In the genomic region with DNA sequence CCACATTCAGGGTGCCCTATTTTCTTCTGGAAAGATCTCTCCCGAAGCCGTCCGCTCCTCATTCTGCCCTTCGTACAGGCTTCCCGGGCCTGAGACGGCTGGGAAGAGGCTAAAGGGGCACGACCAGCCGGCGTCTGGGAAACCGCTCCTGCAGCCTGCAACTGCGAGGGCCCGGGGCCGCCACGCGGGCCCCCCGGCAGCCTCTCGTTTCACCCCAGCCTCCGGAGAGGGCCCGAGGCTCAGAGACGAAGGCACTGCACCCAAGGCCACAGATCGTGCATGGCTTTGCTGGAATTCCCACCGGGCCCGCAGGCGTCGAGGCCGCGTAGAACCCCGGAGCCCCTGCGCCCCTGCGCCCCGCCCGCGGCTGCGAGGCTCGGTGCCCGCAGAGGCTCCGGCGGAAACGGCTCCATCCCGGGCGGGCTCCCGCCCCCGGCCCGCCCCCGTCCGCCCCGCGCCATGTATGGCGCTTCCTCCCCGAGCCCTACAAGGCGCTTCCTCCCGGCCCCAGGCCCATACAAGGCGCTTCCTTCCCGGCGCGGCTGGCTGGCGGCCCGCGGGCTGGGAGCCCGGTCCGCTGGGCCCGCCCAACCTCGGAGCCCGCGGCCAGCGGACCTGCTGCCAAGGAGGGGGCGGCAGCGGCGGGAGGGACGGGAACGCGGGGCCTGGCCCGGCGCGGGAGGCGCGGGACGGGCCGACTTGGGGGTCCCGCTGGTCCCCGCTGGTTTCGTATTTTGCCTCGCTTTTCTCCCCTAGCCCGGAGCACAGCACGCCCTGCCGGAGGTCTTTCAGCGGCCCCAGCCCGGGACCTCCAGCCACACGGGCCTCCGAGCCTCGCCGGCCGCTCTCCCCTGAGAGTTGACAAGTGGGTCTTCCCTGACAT, we compare ENCODE assay signal across 1 cellular context.
A peak's percentile ranks its signal among the peaks of the same experiment; 100 is the strongest.
TF ChIP-seq lines count a peak whose summit lies in the region.

No MANE protein-coding gene starts in this region.

TF ChIP-seq in HepG2, 621 proteins besides CTCF, POLR2A, EP300 and RAD21 (continued from another document and continues in another):
- TF ChIP-seq, protein P1, sequence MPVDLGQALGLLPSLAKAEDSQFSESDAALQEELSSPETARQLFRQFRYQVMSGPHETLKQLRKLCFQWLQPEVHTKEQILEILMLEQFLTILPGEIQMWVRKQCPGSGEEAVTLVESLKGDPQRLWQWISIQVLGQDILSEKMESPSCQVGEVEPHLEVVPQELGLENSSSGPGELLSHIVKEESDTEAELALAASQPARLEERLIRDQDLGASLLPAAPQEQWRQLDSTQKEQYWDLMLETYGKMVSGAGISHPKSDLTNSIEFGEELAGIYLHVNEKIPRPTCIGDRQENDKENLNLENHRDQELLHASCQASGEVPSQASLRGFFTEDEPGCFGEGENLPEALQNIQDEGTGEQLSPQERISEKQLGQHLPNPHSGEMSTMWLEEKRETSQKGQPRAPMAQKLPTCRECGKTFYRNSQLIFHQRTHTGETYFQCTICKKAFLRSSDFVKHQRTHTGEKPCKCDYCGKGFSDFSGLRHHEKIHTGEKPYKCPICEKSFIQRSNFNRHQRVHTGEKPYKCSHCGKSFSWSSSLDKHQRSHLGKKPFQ (CRISPR knock-in tag; IDR thresholded peaks at IDR 0.05; ENCODE audit: insufficient replicate concordance): no peak
- no peak for TF ChIP-seq ZNF605 (CRISPR knock-in tag; IDR thresholded peaks at IDR 0.05)
- TF ChIP-seq, protein P2, sequence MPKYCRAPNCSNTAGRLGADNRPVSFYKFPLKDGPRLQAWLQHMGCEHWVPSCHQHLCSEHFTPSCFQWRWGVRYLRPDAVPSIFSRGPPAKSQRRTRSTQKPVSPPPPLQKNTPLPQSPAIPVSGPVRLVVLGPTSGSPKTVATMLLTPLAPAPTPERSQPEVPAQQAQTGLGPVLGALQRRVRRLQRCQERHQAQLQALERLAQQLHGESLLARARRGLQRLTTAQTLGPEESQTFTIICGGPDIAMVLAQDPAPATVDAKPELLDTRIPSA (CRISPR knock-in tag; IDR thresholded peaks at IDR 0.05; ENCODE audit: borderline replicate concordance): no peak
- peak; percentile 34; the same call in 1 of the 2 replicates for TF ChIP-seq ZNF263 (CRISPR knock-in tag; IDR thresholded peaks at IDR 0.05)
- no peak for TF ChIP-seq NONO (IDR thresholded peaks at IDR 0.05)
- 0 out of 2 replicates have a peak, but pooled peaks have one; percentile 51 for TF ChIP-seq NONO (CRISPR knock-in tag; conservative IDR thresholded peaks at IDR 0.05)
- TF ChIP-seq, protein P3, sequence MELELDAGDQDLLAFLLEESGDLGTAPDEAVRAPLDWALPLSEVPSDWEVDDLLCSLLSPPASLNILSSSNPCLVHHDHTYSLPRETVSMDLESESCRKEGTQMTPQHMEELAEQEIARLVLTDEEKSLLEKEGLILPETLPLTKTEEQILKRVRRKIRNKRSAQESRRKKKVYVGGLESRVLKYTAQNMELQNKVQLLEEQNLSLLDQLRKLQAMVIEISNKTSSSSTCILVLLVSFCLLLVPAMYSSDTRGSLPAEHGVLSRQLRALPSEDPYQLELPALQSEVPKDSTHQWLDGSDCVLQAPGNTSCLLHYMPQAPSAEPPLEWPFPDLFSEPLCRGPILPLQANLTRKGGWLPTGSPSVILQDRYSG (CRISPR knock-in tag; IDR thresholded peaks at IDR 0.05): no peak; the same call in 1 of the 2 replicates
- TF ChIP-seq PAXIP1 (CRISPR knock-in tag; conservative IDR thresholded peaks at IDR 0.05): no peak
- TF ChIP-seq ZNF30 (CRISPR knock-in tag; IDR thresholded peaks at IDR 0.05): 0 out of 2 replicates have a peak, but pooled peaks have one; percentile 72
- no peak for TF ChIP-seq PRPF4 (IDR thresholded peaks at IDR 0.05; ENCODE audit: low read depth, low read length, poor library complexity, severe bottlenecking)
- TF ChIP-seq ZKSCAN8 (CRISPR knock-in tag; IDR thresholded peaks at IDR 0.05; ENCODE audit: borderline replicate concordance): 0 out of 2 replicates have a peak, but pooled peaks have one; percentile 14
- no peak for TF ChIP-seq SSRP1 (CRISPR knock-in tag; IDR thresholded peaks at IDR 0.05)
- TF ChIP-seq ZNF567 (CRISPR knock-in tag; IDR thresholded peaks at IDR 0.05; ENCODE audit: borderline replicate concordance): no peak
- no peak; the same call in 1 of the 2 replicates for TF ChIP-seq ZNF333 (CRISPR knock-in tag; IDR thresholded peaks at IDR 0.05; ENCODE audit: borderline replicate concordance)
- TF ChIP-seq FOXJ3 (CRISPR knock-in tag; IDR thresholded peaks at IDR 0.05; ENCODE audit: borderline replicate concordance): no peak
- no peak; the same call in 1 of the 2 replicates for TF ChIP-seq KLF6 (CRISPR knock-in tag; IDR thresholded peaks at IDR 0.05)
- no peak for TF ChIP-seq TCF7 (IDR thresholded peaks at IDR 0.05; ENCODE audit: low read depth)
- TF ChIP-seq, protein P4, sequence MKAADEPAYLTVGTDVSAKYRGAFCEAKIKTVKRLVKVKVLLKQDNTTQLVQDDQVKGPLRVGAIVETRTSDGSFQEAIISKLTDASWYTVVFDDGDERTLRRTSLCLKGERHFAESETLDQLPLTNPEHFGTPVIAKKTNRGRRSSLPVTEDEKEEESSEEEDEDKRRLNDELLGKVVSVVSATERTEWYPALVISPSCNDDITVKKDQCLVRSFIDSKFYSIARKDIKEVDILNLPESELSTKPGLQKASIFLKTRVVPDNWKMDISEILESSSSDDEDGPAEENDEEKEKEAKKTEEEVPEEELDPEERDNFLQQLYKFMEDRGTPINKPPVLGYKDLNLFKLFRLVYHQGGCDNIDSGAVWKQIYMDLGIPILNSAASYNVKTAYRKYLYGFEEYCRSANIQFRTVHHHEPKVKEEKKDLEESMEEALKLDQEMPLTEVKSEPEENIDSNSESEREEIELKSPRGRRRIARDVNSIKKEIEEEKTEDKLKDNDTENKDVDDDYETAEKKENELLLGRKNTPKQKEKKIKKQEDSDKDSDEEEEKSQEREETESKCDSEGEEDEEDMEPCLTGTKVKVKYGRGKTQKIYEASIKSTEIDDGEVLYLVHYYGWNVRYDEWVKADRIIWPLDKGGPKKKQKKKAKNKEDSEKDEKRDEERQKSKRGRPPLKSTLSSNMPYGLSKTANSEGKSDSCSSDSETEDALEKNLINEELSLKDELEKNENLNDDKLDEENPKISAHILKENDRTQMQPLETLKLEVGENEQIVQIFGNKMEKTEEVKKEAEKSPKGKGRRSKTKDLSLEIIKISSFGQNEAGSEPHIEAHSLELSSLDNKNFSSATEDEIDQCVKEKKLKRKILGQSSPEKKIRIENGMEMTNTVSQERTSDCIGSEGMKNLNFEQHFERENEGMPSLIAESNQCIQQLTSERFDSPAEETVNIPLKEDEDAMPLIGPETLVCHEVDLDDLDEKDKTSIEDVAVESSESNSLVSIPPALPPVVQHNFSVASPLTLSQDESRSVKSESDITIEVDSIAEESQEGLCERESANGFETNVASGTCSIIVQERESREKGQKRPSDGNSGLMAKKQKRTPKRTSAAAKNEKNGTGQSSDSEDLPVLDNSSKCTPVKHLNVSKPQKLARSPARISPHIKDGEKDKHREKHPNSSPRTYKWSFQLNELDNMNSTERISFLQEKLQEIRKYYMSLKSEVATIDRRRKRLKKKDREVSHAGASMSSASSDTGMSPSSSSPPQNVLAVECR (CRISPR knock-in tag; IDR thresholded peaks at IDR 0.05; ENCODE audit: borderline replicate concordance): no peak; the same call in 1 of the 2 replicates
- no peak for TF ChIP-seq ZNF713 (CRISPR knock-in tag; IDR thresholded peaks at IDR 0.05)
- peak; percentile 23; the same call in 1 of the 2 replicates for TF ChIP-seq ZGPAT (CRISPR knock-in tag; IDR thresholded peaks at IDR 0.05)
- TF ChIP-seq ZNF7 (CRISPR knock-in tag; IDR thresholded peaks at IDR 0.05): no peak
- no peak for TF ChIP-seq GLMP (CRISPR knock-in tag; IDR thresholded peaks at IDR 0.05; ENCODE audit: borderline replicate concordance)
- TF ChIP-seq MIER3 (CRISPR knock-in tag; IDR thresholded peaks at IDR 0.05; ENCODE audit: borderline replicate concordance): no peak
- TF ChIP-seq YY1 (IDR thresholded peaks at IDR 0.05; ENCODE audit: insufficient read depth, insufficient replicate concordance, low read depth, low read length): peak; percentile 59
- TF ChIP-seq ZC3H4 (CRISPR knock-in tag; IDR thresholded peaks at IDR 0.05; ENCODE audit: borderline replicate concordance): no peak
- TF ChIP-seq SIN3B (IDR thresholded peaks at IDR 0.05; ENCODE audit: low read length): no peak
- no peak for TF ChIP-seq RAD51 (IDR thresholded peaks at IDR 0.05; ENCODE audit: borderline replicate concordance)
- TF ChIP-seq SP4 (CRISPR knock-in tag; IDR thresholded peaks at IDR 0.05): peak; percentile 71
- TF ChIP-seq NKX3-1 (CRISPR knock-in tag; IDR thresholded peaks at IDR 0.05): no peak
- TF ChIP-seq ZNF276 (CRISPR knock-in tag; IDR thresholded peaks at IDR 0.05; ENCODE audit: low read depth): 0 out of 2 replicates have a peak, but pooled peaks have one; percentile 37
- TF ChIP-seq BRD4 (CRISPR knock-in tag; IDR thresholded peaks at IDR 0.05): no peak; the same call in 1 of the 2 replicates
- TF ChIP-seq CEBPG (CRISPR knock-in tag; IDR thresholded peaks at IDR 0.05): no peak
- TF ChIP-seq, protein P5, sequence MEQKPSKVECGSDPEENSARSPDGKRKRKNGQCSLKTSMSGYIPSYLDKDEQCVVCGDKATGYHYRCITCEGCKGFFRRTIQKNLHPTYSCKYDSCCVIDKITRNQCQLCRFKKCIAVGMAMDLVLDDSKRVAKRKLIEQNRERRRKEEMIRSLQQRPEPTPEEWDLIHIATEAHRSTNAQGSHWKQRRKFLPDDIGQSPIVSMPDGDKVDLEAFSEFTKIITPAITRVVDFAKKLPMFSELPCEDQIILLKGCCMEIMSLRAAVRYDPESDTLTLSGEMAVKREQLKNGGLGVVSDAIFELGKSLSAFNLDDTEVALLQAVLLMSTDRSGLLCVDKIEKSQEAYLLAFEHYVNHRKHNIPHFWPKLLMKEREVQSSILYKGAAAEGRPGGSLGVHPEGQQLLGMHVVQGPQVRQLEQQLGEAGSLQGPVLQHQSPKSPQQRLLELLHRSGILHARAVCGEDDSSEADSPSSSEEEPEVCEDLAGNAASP (CRISPR knock-in tag; IDR thresholded peaks at IDR 0.05; ENCODE audit: borderline replicate concordance): no peak
- no peak for TF ChIP-seq SCMH1 (CRISPR knock-in tag; IDR thresholded peaks at IDR 0.05; ENCODE audit: borderline replicate concordance)
